Comparison of ENCODE assay signal across 9 cellular contexts in the genomic region with DNA sequence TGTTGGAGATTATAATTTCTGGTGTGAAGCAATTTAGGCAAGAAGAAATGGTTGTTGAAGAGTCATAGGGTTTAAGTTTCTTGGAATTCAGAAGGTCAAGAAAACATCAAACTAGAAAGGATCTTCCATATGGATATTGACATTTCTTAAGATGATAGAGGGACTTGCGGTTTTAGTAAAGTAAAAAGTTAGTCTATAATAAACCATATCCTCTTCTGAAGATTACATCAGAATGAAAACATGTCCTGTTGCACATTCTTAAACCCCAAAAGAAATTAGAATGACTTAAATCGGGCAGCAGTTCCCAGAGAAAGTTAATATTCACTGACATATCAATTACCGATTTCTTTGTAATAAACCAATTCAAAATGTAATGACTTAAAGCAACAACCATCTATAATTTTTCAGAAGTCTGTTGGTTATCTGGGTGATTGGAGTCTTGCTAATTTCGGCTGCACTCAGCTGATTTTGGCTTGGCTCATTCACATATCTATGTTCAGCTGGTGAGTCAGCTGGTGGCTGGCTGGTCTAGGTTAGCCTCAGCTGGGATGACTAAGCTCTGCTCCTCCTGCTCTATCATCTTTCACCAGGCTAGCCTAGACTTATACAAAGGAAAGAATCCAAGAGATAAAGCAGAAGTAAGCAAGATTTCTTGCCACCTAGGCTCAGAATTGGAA. TPM values are rescaled to one million over a fixed set of nuclear protein-coding genes. Genes with fewer than 3 reads are reported as not detected.
DNase-seq lines count a peak whose midpoint lies in the region; ATAC-seq lines count a peak whose summit lies in the region.
"Had no signal": no experiment of that assay in that cellular context is flagged by ENCODE, and none has a peak within 500 bp of the region (broad histone marks: within the 10 kb centered on the region; RNA-seq: fewer than 3 reads in every experiment).

No MANE protein-coding gene starts in this region.

- ATAC-seq in stimulated activated naive CD8-positive, alpha-beta T cell treated with anti-CD3 and anti-CD28 coated beads, Interleukin-15, amount 100 ng/mL, for 72 hours = peak; percentile 68
- no peak for ATAC-seq in stimulated activated naive CD8-positive, alpha-beta T cell treated with anti-CD3 and anti-CD28 coated beads, Interleukin-15, Interleukin-2, amounts not matched to agents 100 U/mL and 50 U/mL, for 24 hours
- ATAC-seq in left cardiac atrium (peak in 1 of 2 donors; percentile 98), aorta (ENCODE audit: low FRiP score) (no peak), HG03095 (IDR thresholded peaks at IDR 0.05; ENCODE audit: unreplicated experiment) (no peak), HG03457 (IDR thresholded peaks at IDR 0.05; ENCODE audit: unreplicated experiment) (no peak)

- H3K27me3 ChIP-seq in aorta (ENCODE audit: control insufficient read depth in 1 of 2, insufficient read depth in 2 of 2, low read length in 1 of 2) = no peaks in the 10 kb centered on the region

- H3K4me3 Mint-ChIP-seq in stimulated activated naive CD8-positive, alpha-beta T cell treated with anti-CD3 and anti-CD28 coated beads, Interleukin-15, amount 100 ng/mL, for 72 hours = no peak overlapping the region
- H3K4me3 Mint-ChIP-seq: endodermal cell had no signal

- no peak overlapping the region for H3K27ac Mint-ChIP-seq in stimulated activated naive CD8-positive, alpha-beta T cell treated with anti-CD3 and anti-CD28 coated beads, Interleukin-15, amount 100 ng/mL, for 72 hours
- H3K27ac Mint-ChIP-seq: endodermal cell had no signal

- H3K9me3 ChIP-seq in aorta (ENCODE audit: control insufficient read depth, low read length) = no peaks in the 10 kb centered on the region

- H3K4me1 ChIP-seq in aorta (ENCODE audit: control insufficient read depth in 1 of 2, insufficient read depth in 2 of 2, low read length in 2 of 2) = no peaks in the 10 kb centered on the region

- H3K27ac ChIP-seq in aorta (ENCODE audit: low read depth in 1 of 2, low read length in 2 of 2) = no peak overlapping the region

- peaks cover 0 to 11% of the 10 kb centered on the region in 2 donors for H3K9me3 Mint-ChIP-seq in stimulated activated naive CD8-positive, alpha-beta T cell treated with anti-CD3 and anti-CD28 coated beads, Interleukin-15, amount 100 ng/mL, for 72 hours

- H3K4me1 Mint-ChIP-seq in stimulated activated naive CD8-positive, alpha-beta T cell treated with anti-CD3 and anti-CD28 coated beads, Interleukin-15, amount 100 ng/mL, for 72 hours = peaks cover 9% of the 10 kb centered on the region
- H3K4me1 Mint-ChIP-seq: endodermal cell had no signal

- H3K4me3 ChIP-seq in aorta (ENCODE audit: low read length in 2 of 2) = no peak overlapping the region

- intact Hi-C loops in left cardiac atrium (cut with DNase I) = no loop called here
- intact Hi-C loops in aorta (cut with DNase I) = no loop called here

- H3K36me3 ChIP-seq in aorta (ENCODE audit: control insufficient read depth in 1 of 2, insufficient read depth in 2 of 2, low read length in 1 of 2) = no peaks in the 10 kb centered on the region

- DNase-seq in stimulated activated naive CD8-positive, alpha-beta T cell treated with anti-CD3 and anti-CD28 coated beads, Interleukin-15, amount 100 ng/mL, for 72 hours = no peak
- no peak for DNase-seq in stimulated activated naive CD8-positive, alpha-beta T cell treated with anti-CD3 and anti-CD28 coated beads, Interleukin-15, Interleukin-2, amounts not matched to agents 100 U/mL and 50 U/mL, for 24 hours
- DNase-seq in SW480 (ENCODE audit: low spot score) = peak; percentile 39
- DNase-seq in left cardiac atrium = peak; percentile 45
- peak; percentile 64 to 67 for DNase-seq in aorta
- DNase-seq in cerebellum (ENCODE audit: low spot score) = no peak
- DNase-seq: endodermal cell had no signal

- peaks cover 7% of the 10 kb centered on the region for H3K27me3 Mint-ChIP-seq in stimulated activated naive CD8-positive, alpha-beta T cell treated with anti-CD3 and anti-CD28 coated beads, Interleukin-15, amount 100 ng/mL, for 72 hours

- 26 to 43% methylated on average over 4 of the region's 4 CpGs for WGBS in aorta, 2 donors

RNA-seq across cellular contexts. Expression of gene DYNLT3, which starts 24.4 kb away (rescaled TPM):
- total RNA-seq in left cardiac atrium = 10 to 100 TPM; 17.6 to 29.1 TPM
- 10 to 100 TPM; 43.2 to 65.3 TPM for total RNA-seq in aorta
- polyA plus RNA-seq in aorta = 10 to 100 TPM; 50.0 to 94.0 TPM
- total RNA-seq in cerebellum = 22.5 TPM

Comparison
In these comparisons a context has a peak if more than half of its experiments do, and no peak if none do; other contexts are left out.
1. DNase-seq: peak in SW480 (single experiment), left cardiac atrium (single experiment) and aorta (2 of 2); none in stimulated activated naive CD8-positive, alpha-beta T cell treated with anti-CD3 and anti-CD28 coated beads, Interleukin-15, amount 100 ng/mL, for 72 hours (0 of 2), stimulated activated naive CD8-positive, alpha-beta T cell treated with anti-CD3 and anti-CD28 coated beads, Interleukin-15, Interleukin-2, amounts not matched to agents 100 U/mL and 50 U/mL, for 24 hours (single experiment) and cerebellum (single experiment).